10 cellular contexts compared by ENCODE assay signal in the genomic region with DNA sequence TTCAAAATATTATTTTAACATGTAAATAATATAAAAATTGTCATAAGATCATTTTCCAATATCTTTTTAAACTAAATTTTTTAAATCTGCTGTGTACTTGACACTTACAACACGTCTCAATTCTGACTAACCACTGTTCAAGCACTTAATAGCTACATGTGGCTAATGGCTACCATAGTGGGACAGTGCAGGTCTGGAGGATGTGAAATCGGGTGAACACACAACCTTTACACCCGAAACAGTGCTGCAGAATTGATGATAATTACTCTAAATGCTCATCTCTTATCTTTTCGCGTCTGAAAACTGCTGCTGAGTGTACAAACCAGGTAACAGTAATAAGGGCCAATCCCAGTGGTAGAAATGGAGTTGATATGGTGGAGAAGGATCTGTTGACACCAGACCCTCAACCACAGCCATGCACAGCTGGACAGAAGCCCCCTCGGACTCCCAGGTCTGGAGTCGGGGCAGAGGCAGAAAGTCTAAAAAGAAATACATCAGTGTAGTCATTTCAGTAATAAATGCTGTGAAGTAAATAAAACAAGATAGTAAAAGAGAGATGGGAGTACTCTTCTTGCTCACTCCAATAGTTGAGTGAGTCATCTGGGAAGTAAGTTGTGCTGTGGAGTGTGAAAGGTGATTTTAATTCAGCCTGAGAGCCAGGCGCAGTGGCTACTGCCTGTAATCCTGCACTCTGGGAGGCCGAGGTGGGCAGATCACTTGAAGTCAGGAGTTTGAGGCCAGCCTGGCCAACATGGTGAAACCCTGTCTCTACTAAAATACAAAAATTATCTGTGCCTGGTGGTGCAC.
DNase-seq lines count a peak whose midpoint lies in the region; ATAC-seq and TF ChIP-seq lines count a peak whose summit lies in the region.
"Had no signal": no experiment of that assay in that cellular context is flagged by ENCODE, and none has a peak within 500 bp of the region (broad histone marks: within the 10 kb centered on the region; RNA-seq: fewer than 3 reads in every experiment).

No MANE protein-coding gene starts in this region.

- TF ChIP-seq CTCF in CD14-positive monocyte (IDR thresholded peaks at IDR 0.05) (no peak), adrenal gland (IDR thresholded peaks at IDR 0.05) (no peak)

- ATAC-seq in GM18505 (IDR thresholded peaks at IDR 0.05; ENCODE audit: unreplicated experiment) = peak; percentile 95
- ATAC-seq in GM21737 (IDR thresholded peaks at IDR 0.05; ENCODE audit: unreplicated experiment) = peak; percentile 93
- no peak for ATAC-seq in left lobe of liver
- no peak for ATAC-seq in naive thymus-derived CD4-positive, alpha-beta T cell
- ATAC-seq: sciatic nerve had no signal

- peak; percentile 15 for DNase-seq in MG63
- no peak for DNase-seq in CD14-positive monocyte (ENCODE audit: low spot score)
- no peak for DNase-seq in left lobe of liver (ENCODE audit: low spot score)
- DNase-seq in naive thymus-derived CD4-positive, alpha-beta T cell = no peak
- DNase-seq in adrenal gland = no peak

- H3K4me1 ChIP-seq in muscle layer of duodenum (ENCODE audit: control insufficient read depth in 1 of 2, insufficient read depth in 2 of 2, low read length in 2 of 2) (peaks cover 4 to 67% of the 10 kb centered on the region in 2 donors), adrenal gland (replicated peaks in 1 of 2) (peaks cover 4 to 53% of the 10 kb centered on the region in 2 donors)
- no peaks in the 10 kb centered on the region for H3K4me1 ChIP-seq in naive thymus-derived CD4-positive, alpha-beta T cell (ENCODE audit: control insufficient read depth in 2 of 2, insufficient read depth in 2 of 2, low read length in 2 of 2)

- CTCF ChIA-PET in naive thymus-derived CD4-positive, alpha-beta T cell (lab: Charles Lee) = no interaction called here

- H3K4me3 ChIP-seq in MG63 (no peak overlapping the region), muscle layer of duodenum (ENCODE audit: low read depth in 1 of 2, low read length in 2 of 2) (no peak overlapping the region), adrenal gland (no peak overlapping the region)
- H3K4me3 ChIP-seq in naive thymus-derived CD4-positive, alpha-beta T cell (ENCODE audit: low read length) = no peak overlapping the region

- H3K36me3 ChIP-seq in MG63 = peaks cover 61% of the 10 kb centered on the region
- peaks cover 11 to 12% of the 10 kb centered on the region in 2 donors for H3K36me3 ChIP-seq in muscle layer of duodenum (ENCODE audit: control insufficient read depth in 1 of 2, insufficient read depth in 2 of 2, low read length in 2 of 2)
- H3K36me3 ChIP-seq in naive thymus-derived CD4-positive, alpha-beta T cell (ENCODE audit: control insufficient read depth in 2 of 3, insufficient read depth in 3 of 3, low read length in 3 of 3) = no peaks in the 10 kb centered on the region
- H3K36me3 ChIP-seq in adrenal gland (replicated peaks in 1 of 2) = no peaks in the 10 kb centered on the region

- H3K9me3 ChIP-seq in MG63 = no peaks in the 10 kb centered on the region
- no peaks in the 10 kb centered on the region for H3K9me3 ChIP-seq in muscle layer of duodenum (ENCODE audit: control insufficient read depth in 1 of 2, low read length in 2 of 2)
- no peaks in the 10 kb centered on the region for H3K9me3 ChIP-seq in naive thymus-derived CD4-positive, alpha-beta T cell (ENCODE audit: control insufficient read depth in 2 of 3, low read length in 3 of 3)
- H3K9me3 ChIP-seq in adrenal gland (replicated peaks in 1 of 3) = no peaks in the 10 kb centered on the region

- 83 to 94% (median 90%) methylated on average over 9 of the region's 9 CpGs for WGBS in adrenal gland, 4 donors

- H3K27me3 ChIP-seq in MG63 = no peaks in the 10 kb centered on the region
- H3K27me3 ChIP-seq in muscle layer of duodenum (ENCODE audit: low read depth, low read length) = no peaks in the 10 kb centered on the region
- H3K27me3 ChIP-seq in naive thymus-derived CD4-positive, alpha-beta T cell (ENCODE audit: control insufficient read depth in 2 of 2, insufficient read depth in 2 of 2, low read length in 2 of 2) = no peaks in the 10 kb centered on the region
- no peaks in the 10 kb centered on the region for H3K27me3 ChIP-seq in adrenal gland

- peaks cover 0 to 4% (median 2%) of the 10 kb centered on the region in 3 donors for H3K27me3 Mint-ChIP-seq in CD14-positive monocyte (ENCODE audit: low read depth in 3 of 3)
- H3K27me3 Mint-ChIP-seq in naive thymus-derived CD4-positive, alpha-beta T cell = peaks cover 0 to 11% (median 0%) of the 10 kb centered on the region in 5 donors

- H3K4me3 Mint-ChIP-seq in CD14-positive monocyte = no peak overlapping the region
- no peak overlapping the region for H3K4me3 Mint-ChIP-seq in naive thymus-derived CD4-positive, alpha-beta T cell
- H3K4me3 Mint-ChIP-seq: central memory CD8-positive, alpha-beta T cell had no signal

- POLR2A ChIA-PET in naive thymus-derived CD4-positive, alpha-beta T cell (lab: Charles Lee) = no interaction called here

- TF ChIP-seq POLR2A in GM18505 (IDR thresholded peaks at IDR 0.05; ENCODE audit: borderline replicate concordance, extremely low read depth, insufficient read depth, insufficient read length) = no peak
- TF ChIP-seq POLR2A in adrenal gland (IDR thresholded peaks at IDR 0.05) = no peak

- H3K27ac Mint-ChIP-seq in CD14-positive monocyte = no peak overlapping the region
- peak overlapping the region in 1 of 9 donors; percentile 51 for H3K27ac Mint-ChIP-seq in naive thymus-derived CD4-positive, alpha-beta T cell

- intact Hi-C loops in CD14-positive monocyte (cut with micrococcal nuclease) = no loop called here
- intact Hi-C loops in naive thymus-derived CD4-positive, alpha-beta T cell (cut with micrococcal nuclease) = no loop called here
- intact Hi-C loops in adrenal gland (cut with DNase I) = no loop called here

- no peaks in the 10 kb centered on the region for H3K9me3 Mint-ChIP-seq in CD14-positive monocyte
- H3K9me3 Mint-ChIP-seq in naive thymus-derived CD4-positive, alpha-beta T cell = peaks cover 0 to 7% (median 0%) of the 10 kb centered on the region in 11 donors
- H3K9me3 Mint-ChIP-seq: central memory CD8-positive, alpha-beta T cell had no signal

- H3K27ac ChIP-seq in muscle layer of duodenum (ENCODE audit: low read length) (peak overlapping the region; percentile 36), adrenal gland (peak overlapping the region in 2 of 5 donors; percentile 46 to 56)
- no peak overlapping the region for H3K27ac ChIP-seq in naive thymus-derived CD4-positive, alpha-beta T cell (ENCODE audit: low read depth, low read length)

- peaks cover 4% of the 10 kb centered on the region for H3K4me1 Mint-ChIP-seq in CD14-positive monocyte
- H3K4me1 Mint-ChIP-seq in naive thymus-derived CD4-positive, alpha-beta T cell = peaks cover 0 to 41% (median 0%) of the 10 kb centered on the region in 7 donors
- H3K4me1 Mint-ChIP-seq: central memory CD8-positive, alpha-beta T cell had no signal

- H3K36me3 Mint-ChIP-seq in CD14-positive monocyte = no peaks in the 10 kb centered on the region
- H3K36me3 Mint-ChIP-seq in naive thymus-derived CD4-positive, alpha-beta T cell = peaks cover 0 to 13% (median 4%) of the 10 kb centered on the region in 5 donors

Comparison
In these comparisons a context has a peak if more than half of its experiments do, and no peak if none do; other contexts are left out.
1. ATAC-seq: peak in GM18505 (single experiment) and GM21737 (single experiment); none in left lobe of liver (single experiment) and naive thymus-derived CD4-positive, alpha-beta T cell (single experiment).